Comparison of ENCODE assay signal across 10 cellular contexts in genomic region chr9:35510745-35511428, GRCh38. TPM values are rescaled to one million over a fixed set of nuclear protein-coding genes. Genes with fewer than 3 reads are reported as not detected.
DNase-seq lines count a peak whose midpoint lies in the region; ATAC-seq, FAIRE-seq and TF ChIP-seq lines count a peak whose summit lies in the region.
"Had no signal": no experiment of that assay in that cellular context is flagged by ENCODE, and none has a peak within 500 bp of the region (broad histone marks: within the 10 kb centered on the region; RNA-seq: fewer than 3 reads in every experiment).

No MANE protein-coding gene starts in this region.

- TF ChIP-seq CTCF in Peyer's patch (IDR thresholded peaks at IDR 0.05) (peak in 2 of 6 experiments; percentile 15 to 22), esophagus squamous epithelium (IDR thresholded peaks at IDR 0.05) (peak in 2 of 6 experiments; percentile 8 to 20)

- H3K36me3 ChIP-seq in Peyer's patch, result no peaks in the 10 kb centered on the region
- H3K36me3 ChIP-seq in esophagus squamous epithelium, result no peaks in the 10 kb centered on the region
- H3K36me3 ChIP-seq in muscle layer of duodenum (ENCODE audit: control insufficient read depth in 1 of 2, insufficient read depth in 2 of 2, low read length in 2 of 2), result no peaks in the 10 kb centered on the region
- H3K36me3 ChIP-seq: BLaER1 had no signal

- H3K27me3 ChIP-seq in Peyer's patch, result no peaks in the 10 kb centered on the region
- H3K27me3 ChIP-seq in esophagus squamous epithelium, result no peaks in the 10 kb centered on the region
- H3K27me3 ChIP-seq in muscle layer of duodenum (ENCODE audit: low read depth, low read length), result no peaks in the 10 kb centered on the region
- H3K27me3 ChIP-seq: BLaER1 had no signal

- H3K9me3 ChIP-seq in Peyer's patch (no peaks in the 10 kb centered on the region), esophagus squamous epithelium (no peaks in the 10 kb centered on the region), muscle layer of duodenum (ENCODE audit: control insufficient read depth in 1 of 2, low read length in 2 of 2) (no peaks in the 10 kb centered on the region)
- H3K9me3 ChIP-seq: BLaER1 had no signal

- TF ChIP-seq POLR2A in Peyer's patch (IDR thresholded peaks at IDR 0.05) (no peak), esophagus squamous epithelium (IDR thresholded peaks at IDR 0.05) (no peak)

- ATAC-seq in GM21390 (IDR thresholded peaks at IDR 0.05; ENCODE audit: unreplicated experiment), result no peak
- no peak for ATAC-seq in HG03097 (IDR thresholded peaks at IDR 0.05; ENCODE audit: low FRiP score, unreplicated experiment)

- DNase-seq in Peyer's patch (peak in 2 of 3 donors; percentile 50 to 71), esophagus squamous epithelium (lab: John Stamatoyannopoulos, UW) (no peak), NCI-H2029 (lab: John Stamatoyannopoulos, UW) (no peak), NCI-H524 treated with DMSO at 0.1 percent for 48 hours (lab: John Stamatoyannopoulos, UW) (no peak)
- DNase-seq: H7 had no signal

- intact Hi-C loops in esophagus squamous epithelium (cut with DNase I), result no loop called here

- peak overlapping the region; percentile 45 to 68 (median 58) for H3K27ac ChIP-seq in Peyer's patch
- peak overlapping the region; percentile 43 to 86 (median 77) for H3K27ac ChIP-seq in esophagus squamous epithelium
- peak overlapping the region; percentile 92 for H3K27ac ChIP-seq in muscle layer of duodenum (ENCODE audit: low read length)
- H3K27ac ChIP-seq: BLaER1 had no signal

- H3K4me3 ChIP-seq in Peyer's patch (no peak overlapping the region), esophagus squamous epithelium (no peak overlapping the region), muscle layer of duodenum (ENCODE audit: low read depth in 1 of 2, low read length in 2 of 2) (peak overlapping the region in 1 of 2 donors; percentile 41)
- H3K4me3 ChIP-seq: BLaER1 had no signal

- peaks cover 0 to 15% (median 2%) of the 10 kb centered on the region in 4 donors for H3K4me1 ChIP-seq in Peyer's patch
- H3K4me1 ChIP-seq in esophagus squamous epithelium, result peaks cover 0 to 46% (median 4%) of the 10 kb centered on the region in 3 donors
- H3K4me1 ChIP-seq in muscle layer of duodenum (ENCODE audit: control insufficient read depth in 1 of 2, insufficient read depth in 2 of 2, low read length in 2 of 2), result peaks cover 13 to 14% of the 10 kb centered on the region in 2 donors
- H3K4me1 ChIP-seq: BLaER1 had no signal

- 60 to 69% methylated on average over 3 of the region's 3 CpGs for WGBS in esophagus squamous epithelium, 2 donors

- FAIRE-seq in A204.1 (lab: Jason Lieb, UNC), result peak; percentile 99

RNA-seq across cellular contexts. Expression of gene RUSC2, which starts 21.0 kb away (rescaled TPM):
- total RNA-seq in Peyer's patch, result 10 to 100 TPM in 1 of 4 donors, 1 to 10 TPM in 3; 3.0 to 17.3 (median 5.5) TPM
- 10 to 100 TPM in 1 of 4 donors, 1 to 10 TPM in 3; 5.1 to 16.0 (median 8.6) TPM for total RNA-seq in esophagus squamous epithelium

Comparison
In these comparisons a context has a peak if more than half of its experiments do, and no peak if none do; other contexts are left out.
1. DNase-seq: peak in Peyer's patch (2 of 3); none in esophagus squamous epithelium (single experiment), NCI-H2029 (single experiment) and NCI-H524 treated with DMSO at 0.1 percent for 48 hours (single experiment).
2. Peak in every context shown above with its lines, with median percentiles within 50 percentile points of each other: H3K27ac ChIP-seq.